1 cellular context compared by ENCODE assay signal in the genomic region with DNA sequence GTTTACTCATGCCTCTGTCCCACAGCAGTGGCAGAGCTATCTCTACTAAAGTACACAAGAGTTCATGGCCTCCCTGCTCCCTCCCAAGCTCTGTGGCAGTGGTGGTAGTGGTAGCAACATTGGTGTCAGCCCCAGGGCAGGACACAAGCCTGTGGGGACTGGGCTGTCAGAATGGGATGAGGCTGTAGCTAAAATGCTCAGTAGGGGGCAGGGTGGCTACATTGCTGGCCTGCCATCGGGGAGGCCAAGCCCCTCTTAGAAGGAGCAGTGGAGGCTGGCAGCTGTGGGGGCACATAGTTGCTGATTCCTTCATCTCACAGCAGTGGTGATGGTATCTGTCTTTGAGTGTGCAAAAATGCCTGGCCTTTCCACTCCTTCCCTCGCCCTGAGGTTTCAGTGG.
TF ChIP-seq lines count a peak whose summit lies in the region.

No MANE protein-coding gene starts in this region.

TF ChIP-seq in IMR-90, 13 proteins besides CTCF, POLR2A, EP300 and RAD21 (continued from another document):
- TF ChIP-seq ELK1 (IDR thresholded peaks at IDR 0.05; ENCODE audit: borderline replicate concordance, low read depth, low read length) (no peak), NFE2L2 (IDR thresholded peaks at IDR 0.05; ENCODE audit: low read depth, low read length) (no peak)
